2 cellular contexts compared by ENCODE assay signal in the genomic region with DNA sequence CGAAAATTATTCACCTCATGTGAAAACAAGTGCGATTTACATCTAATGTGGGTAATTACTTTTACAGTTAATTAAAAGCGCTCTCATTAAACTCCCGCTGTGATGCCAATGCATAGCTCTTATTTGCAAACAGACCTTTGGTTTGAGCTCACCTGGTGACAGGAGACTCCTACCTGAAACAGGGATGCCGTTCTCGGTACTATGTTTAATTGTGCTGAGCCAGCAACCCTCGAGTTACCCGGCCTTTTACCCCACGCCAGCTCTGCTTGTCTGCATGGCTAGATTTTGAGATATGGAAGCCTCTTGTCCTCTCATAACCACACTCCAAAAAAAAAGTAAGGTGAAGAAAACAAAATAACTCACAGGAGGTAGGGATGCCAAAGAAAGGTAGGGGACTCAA.
A peak's percentile ranks its signal among the peaks of the same experiment; 100 is the strongest.
TF ChIP-seq lines count a peak whose summit lies in the region.

No MANE protein-coding gene starts in this region.

TF ChIP-seq in GM23338, 12 proteins besides CTCF, POLR2A, EP300 and RAD21:
- TF ChIP-seq, protein P1, sequence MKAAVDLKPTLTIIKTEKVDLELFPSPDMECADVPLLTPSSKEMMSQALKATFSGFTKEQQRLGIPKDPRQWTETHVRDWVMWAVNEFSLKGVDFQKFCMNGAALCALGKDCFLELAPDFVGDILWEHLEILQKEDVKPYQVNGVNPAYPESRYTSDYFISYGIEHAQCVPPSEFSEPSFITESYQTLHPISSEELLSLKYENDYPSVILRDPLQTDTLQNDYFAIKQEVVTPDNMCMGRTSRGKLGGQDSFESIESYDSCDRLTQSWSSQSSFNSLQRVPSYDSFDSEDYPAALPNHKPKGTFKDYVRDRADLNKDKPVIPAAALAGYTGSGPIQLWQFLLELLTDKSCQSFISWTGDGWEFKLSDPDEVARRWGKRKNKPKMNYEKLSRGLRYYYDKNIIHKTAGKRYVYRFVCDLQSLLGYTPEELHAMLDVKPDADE (IDR thresholded peaks at IDR 0.05), result no peak
- no peak for TF ChIP-seq ZNF114 (CRISPR knock-in tag; IDR thresholded peaks at IDR 0.05)
- TF ChIP-seq ZNF331 (CRISPR knock-in tag; IDR thresholded peaks at IDR 0.05; ENCODE audit: low read depth), result no peak
- no peak for TF ChIP-seq CREB1 (CRISPR knock-in tag; IDR thresholded peaks at IDR 0.05; ENCODE audit: low read depth)
- TF ChIP-seq EZH2 (IDR thresholded peaks at IDR 0.05; ENCODE audit: low read depth, unreplicated experiment), result no peak
- no peak for TF ChIP-seq POLR2AphosphoS5 (IDR thresholded peaks at IDR 0.05; ENCODE audit: low read depth)
- TF ChIP-seq, protein P2, sequence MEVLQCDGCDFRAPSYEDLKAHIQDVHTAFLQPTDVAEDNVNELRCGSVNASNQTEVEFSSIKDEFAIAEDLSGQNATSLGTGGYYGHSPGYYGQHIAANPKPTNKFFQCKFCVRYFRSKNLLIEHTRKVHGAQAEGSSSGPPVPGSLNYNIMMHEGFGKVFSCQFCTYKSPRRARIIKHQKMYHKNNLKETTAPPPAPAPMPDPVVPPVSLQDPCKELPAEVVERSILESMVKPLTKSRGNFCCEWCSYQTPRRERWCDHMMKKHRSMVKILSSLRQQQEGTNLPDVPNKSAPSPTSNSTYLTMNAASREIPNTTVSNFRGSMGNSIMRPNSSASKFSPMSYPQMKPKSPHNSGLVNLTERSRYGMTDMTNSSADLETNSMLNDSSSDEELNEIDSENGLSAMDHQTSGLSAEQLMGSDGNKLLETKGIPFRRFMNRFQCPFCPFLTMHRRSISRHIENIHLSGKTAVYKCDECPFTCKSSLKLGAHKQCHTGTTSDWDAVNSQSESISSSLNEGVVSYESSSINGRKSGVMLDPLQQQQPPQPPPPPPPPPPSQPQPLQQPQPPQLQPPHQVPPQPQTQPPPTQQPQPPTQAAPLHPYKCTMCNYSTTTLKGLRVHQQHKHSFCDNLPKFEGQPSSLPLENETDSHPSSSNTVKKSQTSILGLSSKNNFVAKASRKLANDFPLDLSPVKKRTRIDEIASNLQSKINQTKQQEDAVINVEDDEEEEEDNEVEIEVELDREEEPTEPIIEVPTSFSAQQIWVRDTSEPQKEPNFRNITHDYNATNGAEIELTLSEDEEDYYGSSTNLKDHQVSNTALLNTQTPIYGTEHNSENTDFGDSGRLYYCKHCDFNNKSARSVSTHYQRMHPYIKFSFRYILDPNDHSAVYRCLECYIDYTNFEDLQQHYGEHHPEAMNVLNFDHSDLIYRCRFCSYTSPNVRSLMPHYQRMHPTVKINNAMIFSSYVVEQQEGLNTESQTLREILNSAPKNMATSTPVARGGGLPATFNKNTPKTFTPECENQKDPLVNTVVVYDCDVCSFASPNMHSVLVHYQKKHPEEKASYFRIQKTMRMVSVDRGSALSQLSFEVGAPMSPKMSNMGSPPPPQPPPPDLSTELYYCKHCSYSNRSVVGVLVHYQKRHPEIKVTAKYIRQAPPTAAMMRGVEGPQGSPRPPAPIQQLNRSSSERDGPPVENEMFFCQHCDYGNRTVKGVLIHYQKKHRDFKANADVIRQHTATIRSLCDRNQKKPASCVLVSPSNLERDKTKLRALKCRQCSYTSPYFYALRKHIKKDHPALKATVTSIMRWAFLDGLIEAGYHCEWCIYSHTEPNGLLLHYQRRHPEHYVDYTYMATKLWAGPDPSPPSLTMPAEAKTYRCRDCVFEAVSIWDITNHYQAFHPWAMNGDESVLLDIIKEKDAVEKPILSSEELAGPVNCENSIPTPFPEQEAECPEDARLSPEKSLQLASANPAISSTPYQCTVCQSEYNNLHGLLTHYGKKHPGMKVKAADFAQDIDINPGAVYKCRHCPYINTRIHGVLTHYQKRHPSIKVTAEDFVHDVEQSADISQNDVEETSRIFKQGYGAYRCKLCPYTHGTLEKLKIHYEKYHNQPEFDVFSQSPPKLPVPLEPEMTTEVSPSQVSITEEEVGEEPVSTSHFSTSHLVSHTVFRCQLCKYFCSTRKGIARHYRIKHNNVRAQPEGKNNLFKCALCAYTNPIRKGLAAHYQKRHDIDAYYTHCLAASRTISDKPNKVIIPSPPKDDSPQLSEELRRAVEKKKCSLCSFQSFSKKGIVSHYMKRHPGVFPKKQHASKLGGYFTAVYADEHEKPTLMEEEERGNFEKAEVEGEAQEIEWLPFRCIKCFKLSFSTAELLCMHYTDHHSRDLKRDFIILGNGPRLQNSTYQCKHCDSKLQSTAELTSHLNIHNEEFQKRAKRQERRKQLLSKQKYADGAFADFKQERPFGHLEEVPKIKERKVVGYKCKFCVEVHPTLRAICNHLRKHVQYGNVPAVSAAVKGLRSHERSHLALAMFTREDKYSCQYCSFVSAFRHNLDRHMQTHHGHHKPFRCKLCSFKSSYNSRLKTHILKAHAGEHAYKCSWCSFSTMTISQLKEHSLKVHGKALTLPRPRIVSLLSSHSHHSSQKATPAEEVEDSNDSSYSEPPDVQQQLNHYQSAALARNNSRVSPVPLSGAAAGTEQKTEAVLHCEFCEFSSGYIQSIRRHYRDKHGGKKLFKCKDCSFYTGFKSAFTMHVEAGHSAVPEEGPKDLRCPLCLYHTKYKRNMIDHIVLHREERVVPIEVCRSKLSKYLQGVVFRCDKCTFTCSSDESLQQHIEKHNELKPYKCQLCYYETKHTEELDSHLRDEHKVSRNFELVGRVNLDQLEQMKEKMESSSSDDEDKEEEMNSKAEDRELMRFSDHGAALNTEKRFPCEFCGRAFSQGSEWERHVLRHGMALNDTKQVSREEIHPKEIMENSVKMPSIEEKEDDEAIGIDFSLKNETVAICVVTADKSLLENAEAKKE (CRISPR knock-in tag; IDR thresholded peaks at IDR 0.05), result no peak
TF ChIP-seq in GM23338: peak in this region for 0.

TF ChIP-seq in IMR-90, 13 proteins besides CTCF, POLR2A, EP300 and RAD21:
- peak; percentile 22; the same call in 1 of the 2 replicates for TF ChIP-seq MAFK (IDR thresholded peaks at IDR 0.05; ENCODE audit: low read depth, low read length)
- TF ChIP-seq SMC3 (IDR thresholded peaks at IDR 0.05; ENCODE audit: low read depth, low read length), result no peak
